In the genomic region with DNA sequence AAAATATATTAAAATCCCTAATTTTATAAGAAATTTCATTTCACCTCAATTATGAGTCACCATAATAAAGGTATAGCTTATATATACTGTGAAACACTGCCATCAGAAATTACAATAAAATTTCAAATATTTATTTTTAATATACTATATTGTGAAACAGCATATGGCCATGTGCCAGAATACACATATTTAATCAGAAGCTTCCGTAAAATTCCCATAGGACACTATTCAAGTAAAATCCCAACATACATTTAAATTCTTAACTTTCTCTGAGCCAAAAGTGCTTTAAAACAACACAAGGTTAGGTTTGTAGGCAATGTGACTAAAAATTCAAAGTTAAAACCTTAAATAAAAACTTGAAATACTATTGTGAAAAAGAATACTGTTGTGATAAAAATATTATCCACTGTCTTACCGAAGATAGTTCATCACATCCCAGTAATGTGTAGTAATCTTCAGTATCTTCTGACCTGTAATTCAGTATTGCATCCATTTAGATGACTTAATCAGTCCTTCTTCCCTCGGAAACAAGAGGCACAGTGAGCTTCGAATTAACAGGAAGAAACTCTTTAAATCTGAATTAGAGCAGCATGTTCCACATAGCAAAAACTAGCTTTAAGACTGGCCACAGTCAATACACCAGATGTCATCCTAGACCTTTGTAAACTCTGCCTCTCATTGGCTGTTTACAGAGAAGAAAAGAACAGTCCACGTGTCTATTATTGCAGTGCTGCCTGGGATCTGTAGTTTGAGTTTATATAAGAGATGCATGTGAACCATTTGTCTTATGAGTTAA, we compare ENCODE assay signal across 8 cellular contexts. TPM values are rescaled to one million over a fixed set of nuclear protein-coding genes. Genes with fewer than 3 reads are reported as not detected.
DNase-seq lines count a peak whose midpoint lies in the region; ATAC-seq and TF ChIP-seq lines count a peak whose summit lies in the region.

Gene DNAJC12 (minus strand): TSS at position 670 of the 796 bp plus-strand sequence. CDS start 177 bp downstream, at position 493.

- DNase-seq in activated naive CD4-positive, alpha-beta T cell treated with anti-CD3 and anti-CD28 coated beads, Interleukin-2, amount 50 U/mL, for 72 hours (ENCODE audit: low spot score in 2 of 2), result no peak
- no peak for DNase-seq in activated naive CD4-positive, alpha-beta T cell treated with Interleukin-2 at 50 U/mL for 16 hours
- DNase-seq in NCI-H748 (lab: John Stamatoyannopoulos, UW; ENCODE audit: unreplicated experiment), result peak; percentile 83
- DNase-seq in astrocyte of the cerebellum (ENCODE audit: low read depth), result no peak
- peak; percentile 84 for DNase-seq in iris pigment epithelial cell (ENCODE audit: low read depth)
- DNase-seq in stimulated activated CD4-positive, alpha-beta T cell treated with anti-CD3 and anti-CD28 coated beads, Interleukin-1b, Interleukin-23, amount 100 ng/mL, for 48 hours, result no peak

- peaks cover 4 to 10% of the 10 kb centered on the region in 2 donors for H3K9me3 Mint-ChIP-seq in activated naive CD4-positive, alpha-beta T cell treated with anti-CD3 and anti-CD28 coated beads, Interleukin-2, amount 50 U/mL, for 72 hours
- H3K9me3 Mint-ChIP-seq in stimulated activated naive CD8-positive, alpha-beta T cell treated with anti-CD3 and anti-CD28 coated beads, Interleukin-15, Interleukin-2, amounts not matched to agents 100 ng/mL and 50 ng/mL, for 24 hours, result no peaks in the 10 kb centered on the region

- peak within 1 kb of the TSS; percentile 16 for H3K4me3 ChIP-seq in astrocyte of the cerebellum (ENCODE audit: low read depth, low read length)

- no peaks in the 10 kb centered on the region for H3K27me3 Mint-ChIP-seq in stimulated activated naive CD8-positive, alpha-beta T cell treated with anti-CD3 and anti-CD28 coated beads, Interleukin-15, Interleukin-2, amounts not matched to agents 100 ng/mL and 50 ng/mL, for 24 hours

- H3K4me3 Mint-ChIP-seq in stimulated activated naive CD8-positive, alpha-beta T cell treated with anti-CD3 and anti-CD28 coated beads, Interleukin-15, Interleukin-2, amounts not matched to agents 100 ng/mL and 50 ng/mL, for 24 hours, result peak within 1 kb of the TSS; percentile 51

- peak; percentile 66 to 99 for ATAC-seq in activated naive CD4-positive, alpha-beta T cell treated with anti-CD3 and anti-CD28 coated beads, Interleukin-2, amount 50 U/mL, for 72 hours
- peak; percentile 76 for ATAC-seq in HG03432 (IDR thresholded peaks at IDR 0.05; ENCODE audit: unreplicated experiment)

- TF ChIP-seq CTCF in astrocyte of the cerebellum (IDR thresholded peaks at IDR 0.05; ENCODE audit: low read depth, low read length, missing control alignments), result no peak

- no peaks in the 10 kb centered on the region for H3K4me1 Mint-ChIP-seq in stimulated activated naive CD8-positive, alpha-beta T cell treated with anti-CD3 and anti-CD28 coated beads, Interleukin-15, Interleukin-2, amounts not matched to agents 100 ng/mL and 50 ng/mL, for 24 hours (ENCODE audit: low read depth)

- H3K36me3 Mint-ChIP-seq in activated naive CD4-positive, alpha-beta T cell treated with anti-CD3 and anti-CD28 coated beads, Interleukin-2, amount 50 U/mL, for 72 hours, result peaks cover 0 to 19% of the 10 kb centered on the region in 2 donors
- H3K36me3 Mint-ChIP-seq in stimulated activated naive CD8-positive, alpha-beta T cell treated with anti-CD3 and anti-CD28 coated beads, Interleukin-15, Interleukin-2, amounts not matched to agents 100 ng/mL and 50 ng/mL, for 24 hours (ENCODE audit: low read depth), result no peaks in the 10 kb centered on the region

- no peak within 1 kb of the TSS for H3K27ac Mint-ChIP-seq in activated naive CD4-positive, alpha-beta T cell treated with anti-CD3 and anti-CD28 coated beads, Interleukin-2, amount 50 U/mL, for 72 hours
- H3K27ac Mint-ChIP-seq in stimulated activated naive CD8-positive, alpha-beta T cell treated with anti-CD3 and anti-CD28 coated beads, Interleukin-15, Interleukin-2, amounts not matched to agents 100 ng/mL and 50 ng/mL, for 24 hours, result no peak within 1 kb of the TSS

- in situ Hi-C loops in astrocyte of the cerebellum (cut with HindIII; ENCODE audit: low sequenced_read_pairs), result no loop called here

RNA-seq across cellular contexts. Expression of gene DNAJC12, which starts in this region (rescaled TPM):
- 10 to 100 TPM in 1 of 2 donors, under 1 TPM in 1; 0.68 to 37.3 TPM for total RNA-seq in activated naive CD4-positive, alpha-beta T cell treated with anti-CD3 and anti-CD28 coated beads, Interleukin-2, amount 50 U/mL, for 72 hours

Comparison
In these comparisons a context has a peak if more than half of its experiments do, and no peak if none do; other contexts are left out.
1. DNase-seq: peak in NCI-H748 (single experiment) and iris pigment epithelial cell (single experiment); none in activated naive CD4-positive, alpha-beta T cell treated with anti-CD3 and anti-CD28 coated beads, Interleukin-2, amount 50 U/mL, for 72 hours (0 of 2), activated naive CD4-positive, alpha-beta T cell treated with Interleukin-2 at 50 U/mL for 16 hours (single experiment), astrocyte of the cerebellum (single experiment) and stimulated activated CD4-positive, alpha-beta T cell treated with anti-CD3 and anti-CD28 coated beads, Interleukin-1b, Interleukin-23, amount 100 ng/mL, for 48 hours (single experiment).